In the genomic region with DNA sequence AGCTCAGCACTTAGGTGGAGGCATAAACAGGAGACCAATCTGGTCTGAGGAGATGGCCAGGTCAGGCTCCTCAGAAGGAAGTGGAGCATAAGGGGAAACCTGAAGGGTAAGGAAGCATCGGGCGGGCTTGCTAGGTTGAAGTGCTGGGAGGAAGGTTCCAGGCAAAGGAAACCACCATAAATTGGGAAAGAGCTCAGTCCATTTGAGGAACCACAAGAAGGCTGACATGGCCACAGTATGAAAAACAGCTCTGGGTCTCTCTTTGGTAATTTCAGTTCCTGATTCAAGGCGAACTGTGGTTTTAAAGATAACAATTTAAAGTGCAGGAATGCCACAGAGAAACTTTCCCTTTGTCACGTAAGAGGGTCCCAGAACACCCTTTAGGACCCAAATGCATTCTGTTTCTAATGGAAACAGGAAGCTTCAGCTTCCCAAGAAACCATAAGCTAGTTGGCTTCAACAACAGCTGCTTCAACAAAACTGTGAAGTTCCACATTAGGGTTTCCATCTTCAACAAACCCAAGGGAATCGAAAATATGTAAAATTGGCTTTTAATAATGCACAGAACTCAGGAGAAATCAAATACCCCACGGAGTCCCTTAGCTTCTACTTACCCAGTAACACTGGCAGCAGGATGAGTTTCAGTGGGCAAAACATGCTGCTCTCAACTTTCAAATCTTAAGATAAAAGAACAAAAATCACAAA, we compare ENCODE assay signal across 1 cellular context.
TF ChIP-seq lines count a peak whose summit lies in the region.

No MANE protein-coding gene starts in this region.

TF ChIP-seq in GM12878, 131 proteins besides CTCF, POLR2A, EP300 and RAD21 (continued from another document and continues in another):
- TF ChIP-seq, protein P1, sequence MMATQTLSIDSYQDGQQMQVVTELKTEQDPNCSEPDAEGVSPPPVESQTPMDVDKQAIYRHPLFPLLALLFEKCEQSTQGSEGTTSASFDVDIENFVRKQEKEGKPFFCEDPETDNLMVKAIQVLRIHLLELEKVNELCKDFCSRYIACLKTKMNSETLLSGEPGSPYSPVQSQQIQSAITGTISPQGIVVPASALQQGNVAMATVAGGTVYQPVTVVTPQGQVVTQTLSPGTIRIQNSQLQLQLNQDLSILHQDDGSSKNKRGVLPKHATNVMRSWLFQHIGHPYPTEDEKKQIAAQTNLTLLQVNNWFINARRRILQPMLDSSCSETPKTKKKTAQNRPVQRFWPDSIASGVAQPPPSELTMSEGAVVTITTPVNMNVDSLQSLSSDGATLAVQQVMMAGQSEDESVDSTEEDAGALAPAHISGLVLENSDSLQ (IDR thresholded peaks at IDR 0.05) = no peak
- TF ChIP-seq IRF5 (IDR thresholded peaks at IDR 0.05; ENCODE audit: borderline replicate concordance) (no peak), ZBTB40 (IDR thresholded peaks at IDR 0.05; ENCODE audit: borderline replicate concordance) (no peak), CBX5 (IDR thresholded peaks at IDR 0.05; ENCODE audit: low read depth) (no peak), ZNF217 (IDR thresholded peaks at IDR 0.05) (peak; percentile 60; the same call in 1 of the 2 replicates), BACH1 (IDR thresholded peaks at IDR 0.05; ENCODE audit: borderline replicate concordance) (peak; percentile 88; the same call in 1 of the 2 replicates), TCF12 (IDR thresholded peaks at IDR 0.05; ENCODE audit: low read depth, low read length) (peak; percentile 29; the same call in 1 of the 2 replicates), ZNF274 (IDR thresholded peaks at IDR 0.05; ENCODE audit: insufficient read depth, insufficient read length) (no peak), BHLHE40 (IDR thresholded peaks at IDR 0.05; ENCODE audit: borderline replicate concordance in 1 of 2, low read depth in 2 of 2, low read length in 1 of 2) (peak; percentile 67 to 72; a peak in 2 of 4 replicates), YBX1 (IDR thresholded peaks at IDR 0.05) (no peak), KLF5 (IDR thresholded peaks at IDR 0.05; ENCODE audit: partially characterized antibody) (no peak), CBFB (IDR thresholded peaks at IDR 0.05; ENCODE audit: low read depth) (peak; percentile 82), MLLT1 (IDR thresholded peaks at IDR 0.05) (peak; percentile 81), TCF7 (IDR thresholded peaks at IDR 0.05; ENCODE audit: borderline replicate concordance) (no peak), MXI1 (IDR thresholded peaks at IDR 0.05; ENCODE audit: low read depth, low read length) (no peak), KAT2A (conservative IDR thresholded peaks at IDR 0.05; ENCODE audit: control insufficient read depth, low read depth, low read length) (no peak), ASH2L (IDR thresholded peaks at IDR 0.05; ENCODE audit: borderline replicate concordance, low read depth) (no peak), POLR2AphosphoS2 (IDR thresholded peaks at IDR 0.05; ENCODE audit: low read depth, low read length) (no peak), IKZF2 (IDR thresholded peaks at IDR 0.05) (peak; percentile 99 to 100), PAX8 (IDR thresholded peaks at IDR 0.05) (no peak), RBBP5 (conservative IDR thresholded peaks at IDR 0.05) (no peak), SIX5 (IDR thresholded peaks at IDR 0.05; ENCODE audit: low read depth, low read length, severe bottlenecking) (no peak), STAT3 (IDR thresholded peaks at IDR 0.05; ENCODE audit: low read depth, low read length) (no peak), POU2F2 (IDR thresholded peaks at IDR 0.05; ENCODE audit: borderline replicate concordance, low read depth, low read length) (peak; percentile 38; the same call in 1 of the 3 replicates), LARP7 (IDR thresholded peaks at IDR 0.05) (no peak), NR2C1 (IDR thresholded peaks at IDR 0.05) (no peak), NR2F1 (conservative IDR thresholded peaks at IDR 0.05) (peak; percentile 62), CHD2 (IDR thresholded peaks at IDR 0.05; ENCODE audit: borderline replicate concordance, low read depth, low read length) (no peak), PAX5 (IDR thresholded peaks at IDR 0.05; ENCODE audit: borderline replicate concordance, low read depth, low read length) (peak; percentile 57; the same call in 1 of the 2 replicates), SUZ12 (IDR thresholded peaks at IDR 0.05; ENCODE audit: unreplicated experiment) (no peak), NFYA (IDR thresholded peaks at IDR 0.05; ENCODE audit: borderline replicate concordance, low read depth, low read length) (no peak), EGR1 (IDR thresholded peaks at IDR 0.05; ENCODE audit: borderline replicate concordance in 1 of 2, low read depth in 2 of 2, low read length in 2 of 2) (no peak), ZZZ3 (IDR thresholded peaks at IDR 0.05; ENCODE audit: control insufficient read depth, insufficient read length, low read depth) (no peak), RELA (IDR thresholded peaks at IDR 0.05; ENCODE audit: borderline replicate concordance, partially characterized antibody) (no peak), CUX1 (IDR thresholded peaks at IDR 0.05; ENCODE audit: insufficient replicate concordance, low read depth, low read length) (no peak), ESRRA (IDR thresholded peaks at IDR 0.05; ENCODE audit: low read length) (no peak), SMAD5 (IDR thresholded peaks at IDR 0.05; ENCODE audit: low read depth) (no peak), REST (IDR thresholded peaks at IDR 0.05; ENCODE audit: low read depth, low read length) (no peak)
- TF ChIP-seq, protein P2, sequence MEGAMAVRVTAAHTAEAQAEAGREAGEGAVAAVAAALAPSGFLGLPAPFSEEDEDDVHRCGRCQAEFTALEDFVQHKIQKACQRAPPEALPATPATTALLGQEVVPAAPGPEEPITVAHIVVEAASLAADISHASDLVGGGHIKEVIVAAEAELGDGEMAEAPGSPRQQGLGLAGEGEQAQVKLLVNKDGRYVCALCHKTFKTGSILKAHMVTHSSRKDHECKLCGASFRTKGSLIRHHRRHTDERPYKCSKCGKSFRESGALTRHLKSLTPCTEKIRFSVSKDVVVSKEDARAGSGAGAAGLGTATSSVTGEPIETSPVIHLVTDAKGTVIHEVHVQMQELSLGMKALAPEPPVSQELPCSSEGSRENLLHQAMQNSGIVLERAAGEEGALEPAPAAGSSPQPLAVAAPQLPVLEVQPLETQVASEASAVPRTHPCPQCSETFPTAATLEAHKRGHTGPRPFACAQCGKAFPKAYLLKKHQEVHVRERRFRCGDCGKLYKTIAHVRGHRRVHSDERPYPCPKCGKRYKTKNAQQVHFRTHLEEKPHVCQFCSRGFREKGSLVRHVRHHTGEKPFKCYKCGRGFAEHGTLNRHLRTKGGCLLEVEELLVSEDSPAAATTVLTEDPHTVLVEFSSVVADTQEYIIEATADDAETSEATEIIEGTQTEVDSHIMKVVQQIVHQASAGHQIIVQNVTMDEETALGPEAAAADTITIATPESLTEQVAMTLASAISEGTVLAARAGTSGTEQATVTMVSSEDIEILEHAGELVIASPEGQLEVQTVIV (IDR thresholded peaks at IDR 0.05; ENCODE audit: borderline replicate concordance, partially characterized antibody) = no peak
